Comparison of ENCODE assay signal across 23 cellular contexts in the genomic region with DNA sequence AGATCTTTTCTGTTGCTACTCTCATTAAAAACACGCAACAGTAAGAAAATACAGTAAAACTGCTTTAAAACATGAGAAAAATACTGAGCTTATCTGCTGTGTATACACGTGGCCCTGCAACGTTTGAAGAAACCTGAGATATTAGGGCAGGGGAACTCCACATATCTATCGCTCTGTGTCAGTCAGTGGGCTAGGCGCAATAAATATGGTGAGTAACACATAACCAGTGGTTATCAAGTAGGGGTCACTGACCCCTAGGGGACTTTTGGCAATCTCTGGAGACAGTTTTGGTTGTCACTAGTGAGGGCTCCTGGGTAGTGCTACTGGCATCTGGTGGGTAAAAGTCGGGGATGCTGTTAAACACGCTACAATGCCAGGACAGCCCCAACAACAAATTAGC. TPM values are rescaled to one million over a fixed set of nuclear protein-coding genes. Genes with fewer than 3 reads are reported as not detected.
A peak's percentile ranks its signal among the peaks of the same experiment; 100 is the strongest.
DNase-seq lines count a peak whose midpoint lies in the region; ATAC-seq lines count a peak whose summit lies in the region.
"Had no signal": no experiment of that assay in that cellular context is flagged by ENCODE, and none has a peak within 500 bp of the region (broad histone marks: within the 10 kb centered on the region; RNA-seq: fewer than 3 reads in every experiment).

No MANE protein-coding gene starts in this region.

- peaks cover 52% of the 10 kb centered on the region for H3K36me3 Mint-ChIP-seq in activated naive CD8-positive, alpha-beta T cell
- H3K36me3 Mint-ChIP-seq in activated naive CD8-positive, alpha-beta T cell treated with anti-CD3 and anti-CD28 coated beads for 36 hours: peaks cover 88% of the 10 kb centered on the region
- peaks cover 25% of the 10 kb centered on the region for H3K36me3 Mint-ChIP-seq in T-helper 17 cell (ENCODE audit: low read depth)
- peaks cover 63 to 88% (median 65%) of the 10 kb centered on the region in 3 donors for H3K36me3 Mint-ChIP-seq in immature natural killer cell
- peaks cover 93% of the 10 kb centered on the region for H3K36me3 Mint-ChIP-seq in activated CD8-positive, alpha-beta memory T cell treated with anti-CD3 and anti-CD28 coated beads, Interleukin-2, amount 10 ng/mL, durations not matched to agents 7 days and 5 days

- no peaks in the 10 kb centered on the region for H3K27me3 Mint-ChIP-seq in activated naive CD8-positive, alpha-beta T cell
- H3K27me3 Mint-ChIP-seq in activated naive CD8-positive, alpha-beta T cell treated with anti-CD3 and anti-CD28 coated beads for 36 hours: no peaks in the 10 kb centered on the region
- H3K27me3 Mint-ChIP-seq in T-helper 17 cell: no peaks in the 10 kb centered on the region
- H3K27me3 Mint-ChIP-seq in immature natural killer cell (ENCODE audit: low read depth in 3 of 3): peaks cover 0 to 7% (median 0%) of the 10 kb centered on the region in 3 donors
- H3K27me3 Mint-ChIP-seq in activated CD8-positive, alpha-beta memory T cell treated with anti-CD3 and anti-CD28 coated beads, Interleukin-2, amount 10 ng/mL, durations not matched to agents 7 days and 5 days: no peaks in the 10 kb centered on the region
- H3K27me3 Mint-ChIP-seq: activated CD4-positive, alpha-beta T cell treated with anti-CD3 and anti-CD28 coated beads, Interleukin-2, amount 10 ng/mL, durations not matched to agents 7 days and 5 days; type B pancreatic cell had no signal

- peaks cover 71% of the 10 kb centered on the region for H3K4me1 Mint-ChIP-seq in activated naive CD8-positive, alpha-beta T cell (ENCODE audit: low read depth)
- peaks cover 63% of the 10 kb centered on the region for H3K4me1 Mint-ChIP-seq in activated naive CD8-positive, alpha-beta T cell treated with anti-CD3 and anti-CD28 coated beads for 36 hours
- peaks cover 40% of the 10 kb centered on the region for H3K4me1 Mint-ChIP-seq in T-helper 17 cell
- peaks cover 11 to 44% of the 10 kb centered on the region in 2 donors for H3K4me1 Mint-ChIP-seq in immature natural killer cell
- peaks cover 78% of the 10 kb centered on the region for H3K4me1 Mint-ChIP-seq in activated CD8-positive, alpha-beta memory T cell treated with anti-CD3 and anti-CD28 coated beads, Interleukin-2, amount 10 ng/mL, durations not matched to agents 7 days and 5 days

- DNase-seq in activated naive CD8-positive, alpha-beta T cell treated with anti-CD3 and anti-CD28 coated beads for 36 hours: no peak
- DNase-seq in T-helper 17 cell: no peak
- DNase-seq in immature natural killer cell: peak in 2 of 3 donors; percentile 12 to 21
- no peak for DNase-seq in activated CD8-positive, alpha-beta memory T cell treated with anti-CD3 and anti-CD28 coated beads, Interleukin-2, amount 10 ng/mL, durations not matched to agents 7 days and 5 days
- no peak for DNase-seq in cerebellar cortex (ENCODE audit: low spot score)
- no peak for DNase-seq in HUDEP-2 (lab: John Stamatoyannopoulos, UW; ENCODE audit: unreplicated experiment in 76 of 76)
- DNase-seq: activated CD4-positive, alpha-beta T cell treated with anti-CD3 and anti-CD28 coated beads, Interleukin-2, amount 10 ng/mL, durations not matched to agents 7 days and 5 days; activated CD8-positive, alpha-beta memory T cell treated with anti-CD3 and anti-CD28 coated beads, Interleukin-2, amount 50 U/mL, for 4 hours; activated effector memory CD4-positive, alpha-beta T cell treated with anti-CD3 and anti-CD28 coated beads, Interleukin-2, amount 50 U/mL, for 16 hours; amniotic stem cell; DND-41; GOT3; HFFc6; Karpas-422; NCI-H146; NCI-H2107; NCI-H446; NCI-H82; stimulated activated CD8-positive, alpha-beta memory T cell treated with anti-CD3 and anti-CD28 coated beads, Interleukin-4, amount 100 ng/mL, for 48 hours; T-helper 2 cell had no signal

- no peak overlapping the region for H3K4me3 Mint-ChIP-seq in activated naive CD8-positive, alpha-beta T cell
- no peak overlapping the region for H3K4me3 Mint-ChIP-seq in activated naive CD8-positive, alpha-beta T cell treated with anti-CD3 and anti-CD28 coated beads for 36 hours
- no peak overlapping the region for H3K4me3 Mint-ChIP-seq in T-helper 17 cell
- no peak overlapping the region for H3K4me3 Mint-ChIP-seq in immature natural killer cell
- H3K4me3 Mint-ChIP-seq in activated CD8-positive, alpha-beta memory T cell treated with anti-CD3 and anti-CD28 coated beads, Interleukin-2, amount 10 ng/mL, durations not matched to agents 7 days and 5 days: no peak overlapping the region
- H3K4me3 Mint-ChIP-seq: activated CD4-positive, alpha-beta T cell treated with anti-CD3 and anti-CD28 coated beads, Interleukin-2, amount 10 ng/mL, durations not matched to agents 7 days and 5 days; HFFc6; type B pancreatic cell had no signal

- peak overlapping the region; percentile 73 for H3K27ac Mint-ChIP-seq in activated naive CD8-positive, alpha-beta T cell
- H3K27ac Mint-ChIP-seq in activated naive CD8-positive, alpha-beta T cell treated with anti-CD3 and anti-CD28 coated beads for 36 hours: no peak overlapping the region
- H3K27ac Mint-ChIP-seq in T-helper 17 cell: peak overlapping the region; percentile 72
- peak overlapping the region; percentile 24 to 66 (median 50) for H3K27ac Mint-ChIP-seq in immature natural killer cell
- H3K27ac Mint-ChIP-seq in activated CD8-positive, alpha-beta memory T cell treated with anti-CD3 and anti-CD28 coated beads, Interleukin-2, amount 10 ng/mL, durations not matched to agents 7 days and 5 days: no peak overlapping the region
- H3K27ac Mint-ChIP-seq: HFFc6, type B pancreatic cell had no signal

- CTCF ChIA-PET in activated CD8-positive, alpha-beta memory T cell treated with anti-CD3 and anti-CD28 coated beads, Interleukin-2, amount 10 ng/mL, durations not matched to agents 7 days and 5 days (lab: Charles Lee): no interaction called here

- peak; percentile 18 for ATAC-seq in T-helper 17 cell
- ATAC-seq in activated CD8-positive, alpha-beta memory T cell treated with anti-CD3 and anti-CD28 coated beads, Interleukin-2, amount 10 ng/mL, durations not matched to agents 7 days and 5 days: no peak
- ATAC-seq: HepG2 had no signal

- no peaks in the 10 kb centered on the region for H3K9me3 ChIP-seq in T-helper 17 cell (ENCODE audit: control insufficient read depth, low read length, poor library complexity, severe bottlenecking)

- peaks cover 4% of the 10 kb centered on the region for H3K9me3 Mint-ChIP-seq in activated naive CD8-positive, alpha-beta T cell (ENCODE audit: low read depth)
- H3K9me3 Mint-ChIP-seq in activated naive CD8-positive, alpha-beta T cell treated with anti-CD3 and anti-CD28 coated beads for 36 hours: peaks cover 26% of the 10 kb centered on the region
- H3K9me3 Mint-ChIP-seq in immature natural killer cell: no peaks in the 10 kb centered on the region
- H3K9me3 Mint-ChIP-seq in activated CD8-positive, alpha-beta memory T cell treated with anti-CD3 and anti-CD28 coated beads, Interleukin-2, amount 10 ng/mL, durations not matched to agents 7 days and 5 days (ENCODE audit: low read depth): no peaks in the 10 kb centered on the region
- H3K9me3 Mint-ChIP-seq: HFFc6, type B pancreatic cell had no signal

RNA-seq across cellular contexts. Expression of a gene that starts 14.9 kb away (rescaled TPM):
- 100 to 1,000 TPM; 383 to 389 TPM for total RNA-seq in activated naive CD8-positive, alpha-beta T cell treated with anti-CD3 and anti-CD28 coated beads for 36 hours
- total RNA-seq in T-helper 17 cell: 10 to 100 TPM; 80.7 to 86.4 TPM
- 100 to 1,000 TPM in 1 of 3 donors, 10 to 100 TPM in 2; 79.4 to 121 (median 99.4) TPM for polyA plus RNA-seq in immature natural killer cell
- total RNA-seq in activated CD8-positive, alpha-beta memory T cell treated with anti-CD3 and anti-CD28 coated beads, Interleukin-2, amount 10 ng/mL, durations not matched to agents 7 days and 5 days: 100 to 1,000 TPM; 385 to 515 TPM

Comparison
In these comparisons a context has a peak if more than half of its experiments do, and no peak if none do; other contexts are left out.
1. H3K27ac Mint-ChIP-seq: peak in activated naive CD8-positive, alpha-beta T cell (single experiment), T-helper 17 cell (single experiment) and immature natural killer cell (6 of 6); none in activated naive CD8-positive, alpha-beta T cell treated with anti-CD3 and anti-CD28 coated beads for 36 hours (single experiment) and activated CD8-positive, alpha-beta memory T cell treated with anti-CD3 and anti-CD28 coated beads, Interleukin-2, amount 10 ng/mL, durations not matched to agents 7 days and 5 days (single experiment).
2. DNase-seq: peak in immature natural killer cell (2 of 3); none in activated naive CD8-positive, alpha-beta T cell treated with anti-CD3 and anti-CD28 coated beads for 36 hours (single experiment), T-helper 17 cell (0 of 3), activated CD8-positive, alpha-beta memory T cell treated with anti-CD3 and anti-CD28 coated beads, Interleukin-2, amount 10 ng/mL, durations not matched to agents 7 days and 5 days (single experiment), cerebellar cortex (single experiment) and HUDEP-2 (0 of 76).
3. RNA of a gene that starts 14.9 kb away (total RNA-seq): 385 to 515 TPM in activated CD8-positive, alpha-beta memory T cell treated with anti-CD3 and anti-CD28 coated beads, Interleukin-2, amount 10 ng/mL, durations not matched to agents 7 days and 5 days and 383 to 389 TPM in activated naive CD8-positive, alpha-beta T cell treated with anti-CD3 and anti-CD28 coated beads for 36 hours; 80.7 to 86.4 TPM in T-helper 17 cell; every median in the first group is over 4 times any median in the second.